Comparison of ENCODE assay signal across 26 cellular contexts in the genomic region with DNA sequence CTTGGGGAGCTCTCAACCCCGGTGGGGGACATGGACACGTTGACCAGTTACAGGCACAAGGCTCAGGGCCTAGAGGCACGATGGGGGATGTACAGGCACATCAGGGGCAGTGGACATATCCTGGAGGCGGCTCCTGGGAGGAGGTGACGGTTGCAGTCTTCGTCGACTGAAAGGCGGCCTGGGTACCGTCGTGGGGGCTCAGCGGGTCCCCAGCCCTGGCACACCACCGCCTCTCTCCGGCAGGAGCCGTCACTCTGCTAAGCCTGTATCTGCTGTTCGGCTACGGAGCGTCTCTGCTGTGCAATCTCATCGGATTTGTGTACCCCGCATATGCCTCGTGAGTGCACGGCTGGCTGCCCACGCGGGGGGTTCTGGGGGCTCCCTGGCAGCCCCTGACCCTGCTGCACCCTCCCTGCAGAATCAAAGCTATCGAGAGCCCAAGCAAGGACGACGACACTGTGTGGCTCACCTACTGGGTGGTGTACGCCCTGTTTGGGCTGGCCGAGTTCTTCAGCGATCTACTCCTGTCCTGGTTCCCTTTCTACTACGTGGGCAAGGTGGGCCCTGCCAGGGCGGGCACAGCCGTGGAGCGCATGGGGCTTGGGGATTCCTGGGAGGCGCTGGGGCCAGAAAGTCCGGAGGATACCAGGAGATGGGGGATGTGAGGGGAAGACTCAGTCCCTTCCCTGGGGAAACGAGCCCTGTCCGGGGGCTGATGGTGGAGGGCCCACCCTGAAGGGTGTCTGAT. TPM values are rescaled to one million over a fixed set of nuclear protein-coding genes. Genes with fewer than 3 reads are reported as not detected.
"Had no signal": no experiment of that assay in that cellular context is flagged by ENCODE, and none has a peak within 500 bp of the region (broad histone marks: within the 10 kb centered on the region; RNA-seq: fewer than 3 reads in every experiment).

No MANE protein-coding gene starts in this region.

- H3K9me3 ChIP-seq: MG63, SK-N-SH had no signal

- H3K27me3 ChIP-seq: MG63 had no signal

- FAIRE-seq: RCC 7860 had no signal

- ATAC-seq: T-cell had no signal

- H3K4me3 ChIP-seq: MG63 had no signal

- H3K9ac ChIP-seq: SK-N-SH had no signal

- H3K4me2 ChIP-seq: SK-N-SH had no signal

- DNase-seq: IMR-90, Karpas-422, KG1, MG63, NCI-H1092, NCI-H1105 treated with DMSO at 0.1 percent for 48 hours, NCI-H1417 treated with DMSO at 0.1 percent for 48 hours, NCI-H146, NCI-H1694 treated with DMSO at 0.1 percent for 48 hours, NCI-H1930, NCI-H2081, NCI-H2171, NCI-H226, NCI-H446, NCI-H510A, NCI-H524 treated with DMSO at 0.1 percent for 48 hours, NCI-H69, NCI-H774, RPMI8226, SHP77, SK-N-SH, SW 1271, T-cell had no signal

- H3K36me3 ChIP-seq: MG63 had no signal

RNA-seq across cellular contexts. Expression of a gene that starts 28.7 kb away (rescaled TPM):
- total RNA-seq: HT-29, IMR-90, SK-MEL-5, T-cell had no signal
- polyA plus RNA-seq: IMR-90, SK-N-SH had no signal
